ENCODE assay signal across 20 cellular contexts in genomic region chr10:46035923-46036849, GRCh38. TPM values are rescaled to one million over a fixed set of nuclear protein-coding genes. Genes with fewer than 3 reads are reported as not detected.
DNase-seq lines count a peak whose midpoint lies in the region; ATAC-seq, FAIRE-seq and TF ChIP-seq lines count a peak whose summit lies in the region.
"Had no signal": no experiment of that assay in that cellular context is flagged by ENCODE, and none has a peak within 500 bp of the region (broad histone marks: within the 10 kb centered on the region; RNA-seq: fewer than 3 reads in every experiment).

No MANE protein-coding gene starts in this region.

- no peaks in the 10 kb centered on the region for H3K9me2 ChIP-seq in hepatocyte (replicated peaks; ENCODE audit: insufficient read depth)

- FAIRE-seq in HTR-8/SVneo (lab: Jason Lieb, UNC) = no peak
- FAIRE-seq: islet of Langerhans had no signal

- no peak overlapping the region for H3K4me3 Mint-ChIP-seq in WTC11
- H3K4me3 Mint-ChIP-seq: activated CD4-positive, alpha-beta T cell treated with anti-CD3 and anti-CD28 coated beads for 36 hours; activated naive CD4-positive, alpha-beta T cell treated with anti-CD3 and anti-CD28 coated beads, Interleukin-2, amount 50 U/mL, for 24 hours; CD4-positive, alpha-beta T cell; T-helper 2 cell treated with Interferon-gamma antibody and Interleukin-4, amounts not matched to agents 5 μg/mL and 100 μg/mL, for 36 hours had no signal

- CTCF ChIA-PET in WTC11 (lab: Charles Lee) = interaction anchor here (0.6 to 1.1 kb wide), 3 partner anchors 14 to 193 kb away, joined by 3 to 4 read pairs (median 3); no protein-coding TSS in a partner anchor

- peaks cover 3% of the 10 kb centered on the region; the same call in 1 of the 2 replicates for H3K4me1 Mint-ChIP-seq in WTC11
- H3K4me1 Mint-ChIP-seq: activated CD4-positive, alpha-beta T cell treated with anti-CD3 and anti-CD28 coated beads for 36 hours had no signal

- no peaks in the 10 kb centered on the region for H3K79me2 ChIP-seq in hepatocyte

- DNase-seq in NOMO-1 treated with DMSO at 0.1 percent for 48 hours (lab: John Stamatoyannopoulos, UW; ENCODE audit: unreplicated experiment) = peak; percentile 36
- DNase-seq in NOMO-1 (lab: John Stamatoyannopoulos, UW; ENCODE audit: unreplicated experiment in 2 of 2) = no peak
- DNase-seq in WTC11 (ENCODE audit: low spot score) = no peak
- DNase-seq in hepatocyte (ENCODE audit: low spot score) = no peak
- DNase-seq in upper lobe of right lung = no peak
- DNase-seq in activated gamma-delta T cell (lab: John Stamatoyannopoulos, UW) = no peak
- DNase-seq in HTR-8/SVneo (ENCODE audit: insufficient read length, low spot score) = no peak
- DNase-seq in HK-2 (ENCODE audit: unreplicated experiment) = no peak
- DNase-seq: activated CD4-positive, alpha-beta T cell treated with anti-CD3 and anti-CD28 coated beads for 36 hours; CD4-positive, alpha-beta T cell; midbrain; MM.1S; nucleus accumbens; thyroid gland had no signal

- H3K27ac Mint-ChIP-seq in WTC11 = no peak overlapping the region
- H3K27ac Mint-ChIP-seq: activated CD4-positive, alpha-beta T cell treated with anti-CD3 and anti-CD28 coated beads for 36 hours; activated naive CD4-positive, alpha-beta T cell treated with anti-CD3 and anti-CD28 coated beads, Interleukin-2, amount 50 U/mL, for 24 hours; CD4-positive, alpha-beta T cell; T-helper 2 cell treated with Interferon-gamma antibody and Interleukin-4, amounts not matched to agents 5 μg/mL and 100 μg/mL, for 36 hours had no signal

- no peaks in the 10 kb centered on the region for H3K27me3 ChIP-seq in hepatocyte
- no peaks in the 10 kb centered on the region for H3K27me3 ChIP-seq in upper lobe of right lung
- H3K27me3 ChIP-seq: cardiac muscle cell, thyroid gland had no signal

- POLR2A ChIA-PET in WTC11 (lab: Charles Lee) = no interaction called here

- ATAC-seq in WTC11 (peak; percentile 90), upper lobe of right lung (peak; percentile 46)
- ATAC-seq: activated CD4-positive, alpha-beta T cell treated with anti-CD3 and anti-CD28 coated beads for 36 hours; Right ventricle myocardium inferior had no signal

- no peak overlapping the region for H2AFZ ChIP-seq in hepatocyte

- H3K27me3 Mint-ChIP-seq in WTC11 (ENCODE audit: low read depth) = no peaks in the 10 kb centered on the region
- H3K27me3 Mint-ChIP-seq: activated CD4-positive, alpha-beta T cell treated with anti-CD3 and anti-CD28 coated beads for 36 hours; activated naive CD4-positive, alpha-beta T cell treated with anti-CD3 and anti-CD28 coated beads, Interleukin-2, amount 50 U/mL, for 24 hours; CD4-positive, alpha-beta T cell had no signal

- H3K4me1 ChIP-seq in hepatocyte (ENCODE audit: insufficient read depth) (peaks cover 4% of the 10 kb centered on the region), upper lobe of right lung (no peaks in the 10 kb centered on the region)

- H3K4me2 ChIP-seq in hepatocyte = no peak overlapping the region

- H3K36me3 ChIP-seq in hepatocyte (replicated peaks; ENCODE audit: insufficient read depth, low read depth) = no peaks in the 10 kb centered on the region
- H3K36me3 ChIP-seq in upper lobe of right lung = no peaks in the 10 kb centered on the region
- H3K36me3 ChIP-seq: cardiac muscle cell, thyroid gland had no signal

- H3K4me3 ChIP-seq in hepatocyte (no peak overlapping the region), upper lobe of right lung (no peak overlapping the region)
- H3K4me3 ChIP-seq: cardiac muscle cell, thyroid gland had no signal

- TF ChIP-seq CTCF in WTC11 (IDR thresholded peaks at IDR 0.05) (no peak), hepatocyte (IDR thresholded peaks at IDR 0.05; ENCODE audit: poor library complexity) (no peak), upper lobe of right lung (IDR thresholded peaks at IDR 0.05) (no peak)

- 67% methylated on average over 8 of the region's 8 CpGs for WGBS in hepatocyte (ENCODE audit: low lambda C conversion rate, missing lambda C conversion rate)

- no peaks in the 10 kb centered on the region for H3K9me3 Mint-ChIP-seq in WTC11
- H3K9me3 Mint-ChIP-seq: activated naive CD4-positive, alpha-beta T cell treated with anti-CD3 and anti-CD28 coated beads, Interleukin-2, amount 50 U/mL, for 24 hours; CD4-positive, alpha-beta T cell; T-helper 2 cell treated with Interferon-gamma antibody and Interleukin-4, amounts not matched to agents 5 μg/mL and 100 μg/mL, for 36 hours had no signal

- intact Hi-C loops in upper lobe of right lung (cut with DNase I) = no loop called here

- H3K9me3 ChIP-seq in hepatocyte (ENCODE audit: low read depth) (no peaks in the 10 kb centered on the region), upper lobe of right lung (no peaks in the 10 kb centered on the region)
- H3K9me3 ChIP-seq: thyroid gland had no signal

- H3K36me3 Mint-ChIP-seq in WTC11 = no peaks in the 10 kb centered on the region
- H3K36me3 Mint-ChIP-seq: activated naive CD4-positive, alpha-beta T cell treated with anti-CD3 and anti-CD28 coated beads, Interleukin-2, amount 50 U/mL, for 24 hours had no signal

- H4K20me1 ChIP-seq in hepatocyte (ENCODE audit: insufficient read depth, poor library complexity, severe bottlenecking) = no peaks in the 10 kb centered on the region

- H3K27ac ChIP-seq in hepatocyte (peak overlapping the region; percentile 21), upper lobe of right lung (no peak overlapping the region)
- H3K27ac ChIP-seq: cardiac muscle cell, thyroid gland had no signal

TF ChIP-seq in WTC11, 78 proteins besides CTCF, POLR2A, EP300 and RAD21:
- TF ChIP-seq MYBL2 (CRISPR knock-in tag; IDR thresholded peaks at IDR 0.05) = no peak
- TF ChIP-seq E2F5 (CRISPR knock-in tag; IDR thresholded peaks at IDR 0.05) = no peak
- TF ChIP-seq GABPB1 (CRISPR knock-in tag; IDR thresholded peaks at IDR 0.05) = peak; percentile 41; the same call in 1 of the 2 replicates

RNA-seq across cellular contexts. Expression of gene NCOA4, which starts 5.8 kb away (rescaled TPM):
- 64.6 to 69.4 TPM (median 64.7 TPM) in 3 replicates for total RNA-seq in WTC11 (2021)
- 171 and 174 TPM in 2 replicates for total RNA-seq in hepatocyte
- 66.9 and 81.8 TPM in 2 replicates for polyA plus RNA-seq in hepatocyte
- 187 TPM for total RNA-seq in upper lobe of right lung

RNA-seq across cellular contexts. Expression of gene MSMB, which starts 9.9 kb away (rescaled TPM):
- total RNA-seq in WTC11 (2021) = not detected in 3 replicates
- total RNA-seq in hepatocyte = 2.2 and 2.7 TPM in 2 replicates
- 10.0 and 11.0 TPM in 2 replicates for polyA plus RNA-seq in hepatocyte
- total RNA-seq in upper lobe of right lung = not detected
- total RNA-seq: A172; activated CD4-positive, alpha-beta T cell treated with anti-CD3 and anti-CD28 coated beads for 36 hours; cardiac muscle cell; CD4-positive, alpha-beta T cell; Right ventricle myocardium inferior; thyroid gland had no signal
- polyA plus RNA-seq: cardiac muscle cell had no signal
